ENCODE assay signal across 22 cellular contexts in genomic region chr1:182584746-182585145, GRCh38. TPM values are rescaled to one million over a fixed set of nuclear protein-coding genes. Genes with fewer than 3 reads are reported as not detected.
DNase-seq lines count a peak whose midpoint lies in the region; ATAC-seq, FAIRE-seq and TF ChIP-seq lines count a peak whose summit lies in the region.
"Had no signal": no experiment of that assay in that cellular context is flagged by ENCODE, and none has a peak within 500 bp of the region (broad histone marks: within the 10 kb centered on the region; RNA-seq: fewer than 3 reads in every experiment).

No MANE protein-coding gene starts in this region.

- DNase-seq in HepG2 (ENCODE audit: low spot score) (no peak), right lobe of liver (no peak), T-cell (no peak), NCI-H510A (lab: John Stamatoyannopoulos, UW) (no peak)
- no peak for DNase-seq in effector memory CD8-positive, alpha-beta T cell
- DNase-seq in stimulated activated naive CD4-positive, alpha-beta T cell (lab: John Stamatoyannopoulos, UW): no peak
- DNase-seq: DMS79, GOT3, MG63, NCI-H1092, NCI-H146, NCI-H2081, NCI-H510A treated with DMSO at 0.1 percent for 48 hours, NCI-H82 had no signal

- H3K36me3 Mint-ChIP-seq in T-cell: peaks cover 68% of the 10 kb centered on the region
- peaks cover 50% of the 10 kb centered on the region for H3K36me3 Mint-ChIP-seq in effector memory CD8-positive, alpha-beta T cell (ENCODE audit: insufficient read depth)

- H3K4me2 ChIP-seq in HepG2 (ENCODE audit: low read depth, low read length): no peak overlapping the region

- TF ChIP-seq POLR2A in HepG2 (IDR thresholded peaks at IDR 0.05; ENCODE audit: insufficient read depth in 1 of 2, low read depth in 2 of 2, low read length in 2 of 2) (no peak), right lobe of liver (IDR thresholded peaks at IDR 0.05) (no peak)

- no peak overlapping the region for H3K27ac Mint-ChIP-seq in T-cell
- peak overlapping the region in 1 of 2 donors; percentile 15 for H3K27ac Mint-ChIP-seq in effector memory CD8-positive, alpha-beta T cell

- POLR2A ChIA-PET in HepG2 (lab: Yijun Ruan, JAX) (no interaction called here), T-cell (lab: Charles Lee) (no interaction called here)

- no peaks in the 10 kb centered on the region for H3K79me2 ChIP-seq in HepG2 (ENCODE audit: insufficient read depth, low read length)

- CTCF ChIA-PET in HepG2 (lab: Yijun Ruan, JAX; ENCODE audit: low intra/inter-chr PET ratio, low total read pairs) (no interaction called here), T-cell (lab: Charles Lee) (no interaction called here)

- no peak overlapping the region for H3K9ac ChIP-seq in HepG2 (ENCODE audit: insufficient read depth, low read depth, low read length)

- H3K4me1 ChIP-seq in HepG2 (ENCODE audit: insufficient read depth, low read length): peaks cover 9% of the 10 kb centered on the region
- H3K4me1 ChIP-seq in right lobe of liver: peaks cover 0 to 5% (median 0%) of the 10 kb centered on the region in 4 donors

- no peak for TF ChIP-seq RAD21 in HepG2 (CRISPR knock-in tag; IDR thresholded peaks at IDR 0.05)

- in situ Hi-C loops in HepG2 (cut with HindIII; ENCODE audit: extremely low pct_ligation_motif_present, low pct_unique_long_range_greater_than_20kb): no loop called here

- H3K4me3 ChIP-seq in HepG2 (replicated peaks in 1 of 3; ENCODE audit: insufficient read depth in 1 of 3, low read depth in 2 of 3, low read length in 3 of 3): no peak overlapping the region
- H3K4me3 ChIP-seq in right lobe of liver: no peak overlapping the region
- H3K4me3 ChIP-seq: MG63, SK-N-MC had no signal

- H4K20me1 ChIP-seq in HepG2 (ENCODE audit: insufficient read depth, low read length): no peaks in the 10 kb centered on the region

- BruUV-seq in HepG2 (replicated peaks; lab: Mats Ljungman, UMichigan): no TSS peak

- H3K36me3 ChIP-seq in HepG2 (replicated peaks in 1 of 2; ENCODE audit: control insufficient read depth in 1 of 2, insufficient read depth in 2 of 2, low read length in 2 of 2) (no peaks in the 10 kb centered on the region), right lobe of liver (peaks cover 0 to 12% (median under 1%) of the 10 kb centered on the region in 4 donors)
- H3K36me3 ChIP-seq: MG63 had no signal

- WGBS in HepG2 (ENCODE audit: low lambda C conversion rate): 35% methylated on average over 4 of the region's 4 CpGs
- 93% methylated on average over 4 of the region's 4 CpGs for WGBS in right lobe of liver (ENCODE audit: insufficient coverage, low coverage, low lambda C conversion rate, missing lambda C conversion rate)

- no peak overlapping the region for H3K27ac ChIP-seq in HepG2 (ENCODE audit: extremely low read length, insufficient read depth, low read length)
- H3K27ac ChIP-seq in right lobe of liver: no peak overlapping the region
- H3K27ac ChIP-seq: C4-2B, SK-N-MC had no signal

- H3K9me3 Mint-ChIP-seq in T-cell: peaks cover 0 to 3% (median 0%) of the 10 kb centered on the region in 3 donors
- no peaks in the 10 kb centered on the region for H3K9me3 Mint-ChIP-seq in effector memory CD8-positive, alpha-beta T cell

- no peak for ATAC-seq in HepG2
- no peak for ATAC-seq in right lobe of liver
- no peak for ATAC-seq in T-cell (replicated peaks in 1 of 4)
- ATAC-seq in effector memory CD8-positive, alpha-beta T cell (replicated peaks): no peak
- ATAC-seq in HG03520 (IDR thresholded peaks at IDR 0.05; ENCODE audit: unreplicated experiment): no peak
- ATAC-seq: Panc1, Right ventricle myocardium inferior had no signal

- intact Hi-C loops in HepG2 (cut with micrococcal nuclease; ENCODE audit: unreplicated experiment) (no loop called here), right lobe of liver (cut with DNase I) (no loop called here)

- H3K9me3 ChIP-seq in HepG2 (ENCODE audit: low read length): no peaks in the 10 kb centered on the region
- no peaks in the 10 kb centered on the region for H3K9me3 ChIP-seq in right lobe of liver

- H3K27me3 ChIP-seq in HepG2 (ENCODE audit: control insufficient read depth in 1 of 2, insufficient read depth in 2 of 2, low read length in 2 of 2) (no peaks in the 10 kb centered on the region; a peak in 1 of 5 replicates), right lobe of liver (no peaks in the 10 kb centered on the region)
- H3K27me3 ChIP-seq: MG63 had no signal

- H3K4me1 Mint-ChIP-seq in T-cell: peaks cover 75 to 78% (median 75%) of the 10 kb centered on the region in 3 donors
- peaks cover 60 to 61% of the 10 kb centered on the region in 2 donors for H3K4me1 Mint-ChIP-seq in effector memory CD8-positive, alpha-beta T cell (ENCODE audit: low read depth in 2 of 2)

- no peak for TF ChIP-seq CTCF in HepG2 (CRISPR knock-in tag; IDR thresholded peaks at IDR 0.05)
- TF ChIP-seq CTCF in right lobe of liver (IDR thresholded peaks at IDR 0.05): no peak

- H3K4me3 Mint-ChIP-seq in T-cell: peak overlapping the region; percentile 61 to 69 (median 66)
- peak overlapping the region; percentile 54 to 66 for H3K4me3 Mint-ChIP-seq in effector memory CD8-positive, alpha-beta T cell

- FAIRE-seq in HepG2 (lab: Jason Lieb, UNC): no peak
- FAIRE-seq: A204.1, GM18507 had no signal

- no peak overlapping the region for H2AFZ ChIP-seq in HepG2 (ENCODE audit: low read length)

- TF ChIP-seq EP300 in HepG2 (IDR thresholded peaks at IDR 0.05; ENCODE audit: low read depth in 2 of 2, low read length in 2 of 2) (no peak), HepG2 (CRISPR knock-in tag; IDR thresholded peaks at IDR 0.05; ENCODE audit: borderline replicate concordance) (no peak)

- no peaks in the 10 kb centered on the region for H3K27me3 Mint-ChIP-seq in T-cell
- no peaks in the 10 kb centered on the region for H3K27me3 Mint-ChIP-seq in effector memory CD8-positive, alpha-beta T cell

TF ChIP-seq in HepG2, 621 proteins besides CTCF, POLR2A, EP300 and RAD21:
- TF ChIP-seq CREB1 (IDR thresholded peaks at IDR 0.05): peak; percentile 33; the same call in 1 of the 2 replicates
- TF ChIP-seq CREB1 (CRISPR knock-in tag; IDR thresholded peaks at IDR 0.05): no peak
- no peak for TF ChIP-seq PHF8 (CRISPR knock-in tag; IDR thresholded peaks at IDR 0.05)
- no peak for TF ChIP-seq KAT8 (CRISPR knock-in tag; IDR thresholded peaks at IDR 0.05)
- no peak for TF ChIP-seq ZNF841 (CRISPR knock-in tag; IDR thresholded peaks at IDR 0.05; ENCODE audit: borderline replicate concordance)

RNA-seq across cellular contexts. Expression of gene RNASEL, which starts 4.3 kb away (rescaled TPM):
- total RNA-seq in HepG2 (2016; rRNA removed; fragmentation: Illumina TruSeq; extraction: Trizol) (0.13 and 0.20 TPM in 2 replicates), right lobe of liver (1 to 10 TPM; 1.8 to 3.3 (median 2.1) TPM), T-cell (10 to 100 TPM; 10.5 to 20.8 (median 18.7) TPM)
- total RNA-seq in HepG2 (2016; cell fraction: cytosol; rRNA removed; fragmentation: Illumina TruSeq; extraction: Trizol; ENCODE audit: low read depth): not detected in 2 replicates
- total RNA-seq in HepG2 (2016; cell fraction: insoluble cytoplasmic fraction; rRNA removed; fragmentation: Illumina TruSeq; extraction: Trizol): 0.09 and 0.12 TPM in 2 replicates
- 0.07 TPM in 1 of 2 replicates, not detected in the other for total RNA-seq in HepG2 (2016; cell fraction: membrane; rRNA removed; fragmentation: Illumina TruSeq; extraction: Trizol)
- total RNA-seq in HepG2 (2016; cell fraction: nucleus; rRNA removed; fragmentation: Illumina TruSeq; extraction: Trizol): 0.09 TPM in 2 replicates
- polyA plus RNA-seq in HepG2 (2011; rRNA removed): 0.05 and 0.16 TPM in 2 replicates
- 0.01 and 0.09 TPM in 2 replicates for polyA plus RNA-seq in HepG2 (2011; cell fraction: cytosol; rRNA removed)
- 0.06 and 0.29 TPM in 2 replicates for polyA plus RNA-seq in HepG2 (2011; cell fraction: nucleus; rRNA removed)
- 0.04 and 0.08 TPM in 2 replicates for polyA plus RNA-seq in HepG2 (2012)
- not detected in 2 replicates for polyA plus RNA-seq in HepG2 (2016; cell fraction: cytosol; fragmentation: Illumina TruSeq; extraction: Trizol; ENCODE audit: low read depth)
- 0.15 TPM in 1 of 2 replicates, not detected in the other for polyA plus RNA-seq in HepG2 (2016; cell fraction: insoluble cytoplasmic fraction; fragmentation: Illumina TruSeq; extraction: Trizol; ENCODE audit: low read depth)
- polyA plus RNA-seq in HepG2 (2016; cell fraction: membrane; fragmentation: Illumina TruSeq; extraction: Trizol; ENCODE audit: low read depth): not detected in 2 replicates
- polyA plus RNA-seq in HepG2 (2016; cell fraction: nucleus; fragmentation: Illumina TruSeq; extraction: Trizol; ENCODE audit: insufficient read depth, low read depth): 0.15 and 0.18 TPM in 2 replicates
- 0.04 and 1.8 TPM in 2 replicates for polyA minus RNA-seq in HepG2 (2011; rRNA and poly(A)+ RNA removed; ENCODE audit: low replicate concordance)
- polyA minus RNA-seq in HepG2 (2011; cell fraction: cytosol; rRNA and poly(A)+ RNA removed): not detected in 2 replicates
- 0.13 and 0.37 TPM in 2 replicates for polyA minus RNA-seq in HepG2 (2011; cell fraction: nucleus; rRNA and poly(A)+ RNA removed)
- total RNA-seq: G401 had no signal

RNA-seq across cellular contexts. Expression of gene RGS16, which starts 19.4 kb away (rescaled TPM):
- total RNA-seq in HepG2 (2016; rRNA removed; fragmentation: Illumina TruSeq; extraction: Trizol) (not detected in 2 replicates), right lobe of liver (1 to 10 TPM in 3 of 6 experiments, under 1 TPM in 3; 0.15 to 3.4 (median 0.99) TPM), T-cell (10 to 100 TPM in 1 of 5 donors, 1 to 10 TPM in 4; 2.9 to 15.6 (median 4.6) TPM)
- total RNA-seq in HepG2 (2016; cell fraction: cytosol; rRNA removed; fragmentation: Illumina TruSeq; extraction: Trizol; ENCODE audit: low read depth): not detected in 2 replicates
- total RNA-seq in HepG2 (2016; cell fraction: insoluble cytoplasmic fraction; rRNA removed; fragmentation: Illumina TruSeq; extraction: Trizol): not detected in 2 replicates
- total RNA-seq in HepG2 (2016; cell fraction: membrane; rRNA removed; fragmentation: Illumina TruSeq; extraction: Trizol): not detected in 2 replicates
- not detected in 2 replicates for total RNA-seq in HepG2 (2016; cell fraction: nucleus; rRNA removed; fragmentation: Illumina TruSeq; extraction: Trizol)
- polyA plus RNA-seq in HepG2 (2011; rRNA removed): not detected in 2 replicates
- polyA plus RNA-seq in HepG2 (2011; cell fraction: cytosol; rRNA removed): not detected in 2 replicates
- polyA plus RNA-seq in HepG2 (2011; cell fraction: nucleus; rRNA removed): not detected in 2 replicates
- polyA plus RNA-seq in HepG2 (2012): not detected in 2 replicates
- not detected in 2 replicates for polyA plus RNA-seq in HepG2 (2016; cell fraction: cytosol; fragmentation: Illumina TruSeq; extraction: Trizol; ENCODE audit: low read depth)
- polyA plus RNA-seq in HepG2 (2016; cell fraction: insoluble cytoplasmic fraction; fragmentation: Illumina TruSeq; extraction: Trizol; ENCODE audit: low read depth): not detected in 2 replicates
- not detected in 2 replicates for polyA plus RNA-seq in HepG2 (2016; cell fraction: membrane; fragmentation: Illumina TruSeq; extraction: Trizol; ENCODE audit: low read depth)
- polyA plus RNA-seq in HepG2 (2016; cell fraction: nucleus; fragmentation: Illumina TruSeq; extraction: Trizol; ENCODE audit: insufficient read depth, low read depth): not detected in 2 replicates
- 3.1 TPM in 1 of 2 replicates, not detected in the other for polyA minus RNA-seq in HepG2 (2011; rRNA and poly(A)+ RNA removed; ENCODE audit: low replicate concordance)
- polyA minus RNA-seq in HepG2 (2011; cell fraction: cytosol; rRNA and poly(A)+ RNA removed): not detected in 2 replicates
- not detected in 2 replicates for polyA minus RNA-seq in HepG2 (2011; cell fraction: nucleus; rRNA and poly(A)+ RNA removed)
- total RNA-seq: G401 had no signal
